In the genomic region with DNA sequence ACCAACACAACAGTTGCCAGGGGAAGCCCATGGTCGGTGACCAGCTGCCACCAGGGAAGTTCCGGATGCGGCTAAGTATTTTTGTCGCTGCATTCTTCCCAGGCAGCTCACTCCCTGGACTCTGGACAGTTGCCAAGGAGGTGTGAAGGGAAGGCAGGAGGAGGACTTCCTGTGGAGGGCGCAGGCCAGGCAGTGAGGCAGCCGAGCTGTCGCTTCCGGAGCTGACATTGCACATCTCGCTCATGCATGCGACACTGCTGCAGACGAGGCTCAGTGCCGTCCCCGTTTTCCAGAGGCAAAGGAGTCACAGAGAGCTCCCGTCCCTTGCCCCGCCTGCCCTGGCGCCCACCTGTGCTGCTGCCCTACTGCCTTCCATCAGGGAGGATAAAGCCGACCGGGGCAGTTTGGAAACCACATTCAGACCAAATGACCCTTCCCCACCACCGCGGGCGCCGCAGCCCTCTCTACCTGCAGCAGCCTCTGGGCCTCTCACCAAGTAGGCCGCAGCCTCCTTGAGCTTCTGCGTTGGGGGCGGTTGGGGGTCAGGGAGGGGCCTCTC, we compare ENCODE assay signal across 8 cellular contexts.
DNase-seq lines count a peak whose midpoint lies in the region; ATAC-seq and TF ChIP-seq lines count a peak whose summit lies in the region.

No MANE protein-coding gene starts in this region.

- DNase-seq in DMS153 (lab: John Stamatoyannopoulos, UW) (peak; percentile 97), LoVo (ENCODE audit: low spot score) (peak; percentile 71), cardiac fibroblast (ENCODE audit: low read depth in 2 of 2) (peak; percentile 35 to 72), mucosa of gallbladder (ENCODE audit: low spot score) (peak; percentile 62), MM.1S (no peak), lower leg skin (ENCODE audit: low spot score in 2 of 2) (no peak)

- H2AFZ ChIP-seq in MM.1S (ENCODE audit: low read length) = no peak overlapping the region

- intact Hi-C loops in lower leg skin (cut with DNase I; ENCODE audit: low total_unique reads) = no loop called here

- no peak for TF ChIP-seq POLR2A in lower leg skin (IDR thresholded peaks at IDR 0.05)

- H3K79me2 ChIP-seq in MM.1S (ENCODE audit: low read length) = no peaks in the 10 kb centered on the region

- no peaks in the 10 kb centered on the region; the same call in 1 of the 2 replicates for H3K27me3 ChIP-seq in MM.1S (replicated peaks; ENCODE audit: insufficient read depth, low read length)

- H3K36me3 ChIP-seq in MM.1S (replicated peaks; ENCODE audit: insufficient read depth, low read length) = no peaks in the 10 kb centered on the region

- no peaks in the 10 kb centered on the region for H3K9me3 ChIP-seq in MM.1S (replicated peaks; ENCODE audit: insufficient read depth, low read length)

- no peak overlapping the region for H3K4me2 ChIP-seq in MM.1S (ENCODE audit: low read depth, low read length)

- no peaks in the 10 kb centered on the region for H3K4me1 ChIP-seq in MM.1S (ENCODE audit: low read length)

- H3K27ac ChIP-seq in MM.1S (ENCODE audit: low read length) = no peak overlapping the region

- 41 to 52% methylated on average over 23 to 24 of the region's 25 CpGs for WGBS in lower leg skin, 2 donors

- ATAC-seq in HG03432 (IDR thresholded peaks at IDR 0.05; ENCODE audit: unreplicated experiment) (no peak), esophagus mucosa (no peak)

- no peak overlapping the region for H3K9ac ChIP-seq in MM.1S (ENCODE audit: low read length)

- no peaks in the 10 kb centered on the region for H4K20me1 ChIP-seq in MM.1S (ENCODE audit: insufficient read depth, low read length)

- H3K9me2 ChIP-seq in MM.1S (replicated peaks; ENCODE audit: insufficient read depth, low read length) = no peaks in the 10 kb centered on the region

- TF ChIP-seq CTCF in cardiac fibroblast (IDR thresholded peaks at IDR 0.05; ENCODE audit: low read depth, low read length) (peak; percentile 12), MM.1S (IDR thresholded peaks at IDR 0.05; ENCODE audit: low read length) (no peak), lower leg skin (IDR thresholded peaks at IDR 0.05) (no peak)

- H3K4me3 ChIP-seq in cardiac fibroblast (replicated peaks in 1 of 2; ENCODE audit: low read depth in 2 of 2, low read length in 2 of 2) (no peak overlapping the region), MM.1S (ENCODE audit: low read length) (no peak overlapping the region), lower leg skin (ENCODE audit: low read depth, poor library complexity, severe bottlenecking) (no peak overlapping the region)

- no peaks in the 10 kb centered on the region for H3F3A ChIP-seq in MM.1S (ENCODE audit: insufficient read depth, low read length)

Comparison
In these comparisons a context has a peak if more than half of its experiments do, and no peak if none do; other contexts are left out.
1. DNase-seq: peak in DMS153 (single experiment), LoVo (single experiment), cardiac fibroblast (2 of 2) and mucosa of gallbladder (single experiment); none in MM.1S (single experiment) and lower leg skin (0 of 2).